In genomic region chr4:105599475-105599874, GRCh38 we compare ENCODE assay signal across 20 cellular contexts. TPM values are rescaled to one million over a fixed set of nuclear protein-coding genes. Genes with fewer than 3 reads are reported as not detected.
DNase-seq lines count a peak whose midpoint lies in the region; ATAC-seq and TF ChIP-seq lines count a peak whose summit lies in the region.
"Had no signal": no experiment of that assay in that cellular context is flagged by ENCODE, and none has a peak within 500 bp of the region (broad histone marks: within the 10 kb centered on the region; RNA-seq: fewer than 3 reads in every experiment).

No MANE protein-coding gene starts in this region.

- H3K9me3 Mint-ChIP-seq in chondrocyte (ENCODE audit: low read depth): no peaks in the 10 kb centered on the region
- H3K9me3 Mint-ChIP-seq: CD14-positive monocyte; CD4-positive, alpha-beta memory T cell; CD4-positive, CD25-positive, alpha-beta regulatory T cell; CD8-positive, alpha-beta memory T cell had no signal

- H3K9me2 ChIP-seq in PC-3 (replicated peaks; ENCODE audit: low read length): no peaks in the 10 kb centered on the region

- DNase-seq in left ventricle myocardium superior (no peak), Right ventricle myocardium inferior (ENCODE audit: missing footprints) (no peak), PC-3 (no peak), DMS79 (lab: John Stamatoyannopoulos, UW) (no peak), chondrocyte (ENCODE audit: low spot score) (no peak)
- DNase-seq: 8988T; BE2C; C1 segment of cervical spinal cord; CD4-positive, alpha-beta memory T cell; CD4-positive, CD25-positive, alpha-beta regulatory T cell; CD8-positive, alpha-beta memory T cell; COR-L47; DND-41; GDM1 had no signal

- no peaks in the 10 kb centered on the region for H3K9me3 ChIP-seq in PC-3 (ENCODE audit: low read length)
- H3K9me3 ChIP-seq: BE2C, BLaER1 had no signal

- H3K9ac ChIP-seq in PC-3 (ENCODE audit: low read length): peak overlapping the region; percentile 16; the same call in 1 of the 2 replicates
- H3K9ac ChIP-seq: BLaER1 had no signal

- no peaks in the 10 kb centered on the region for H3K36me3 Mint-ChIP-seq in chondrocyte (ENCODE audit: low read depth)
- H3K36me3 Mint-ChIP-seq: CD14-positive monocyte; CD4-positive, alpha-beta memory T cell; CD4-positive, CD25-positive, alpha-beta regulatory T cell; CD8-positive, alpha-beta memory T cell had no signal

- H3K27ac ChIP-seq in PC-3 (ENCODE audit: low read length): peak overlapping the region; percentile 85
- H3K27ac ChIP-seq: BLaER1 had no signal

- H3K27me3 ChIP-seq in PC-3 (ENCODE audit: low read length): no peaks in the 10 kb centered on the region
- H3K27me3 ChIP-seq: BE2C, BLaER1 had no signal

- no peaks in the 10 kb centered on the region for H3K36me3 ChIP-seq in PC-3 (ENCODE audit: low read depth, low read length)
- H3K36me3 ChIP-seq: BE2C, BLaER1 had no signal

- H3K4me2 ChIP-seq in PC-3 (ENCODE audit: low read length): peak overlapping the region; percentile 54; the same call in 1 of the 2 replicates
- H3K4me2 ChIP-seq: BLaER1 had no signal

- ATAC-seq in left ventricle myocardium superior: peak; percentile 65
- no peak for ATAC-seq in Right ventricle myocardium inferior
- ATAC-seq in PC-3: no peak
- ATAC-seq: GM12878 had no signal

- H3F3A ChIP-seq in PC-3 (ENCODE audit: low read length, unreplicated experiment): peaks cover 3% of the 10 kb centered on the region

- TF ChIP-seq CTCF in PC-3 (conservative IDR thresholded peaks at IDR 0.05; ENCODE audit: low read depth, low read length) (no peak), chondrocyte (IDR thresholded peaks at IDR 0.05) (no peak)

- no peak overlapping the region for H3K27ac Mint-ChIP-seq in chondrocyte (ENCODE audit: unreplicated experiment)
- H3K27ac Mint-ChIP-seq: CD14-positive monocyte; CD4-positive, alpha-beta memory T cell; CD4-positive, CD25-positive, alpha-beta regulatory T cell; CD8-positive, alpha-beta memory T cell had no signal

- no peaks in the 10 kb centered on the region for H3K79me2 ChIP-seq in PC-3 (ENCODE audit: low read length)

- peaks cover 10% of the 10 kb centered on the region for H3K27me3 Mint-ChIP-seq in chondrocyte (ENCODE audit: low read depth)

- no peak overlapping the region for H3K4me3 ChIP-seq in PC-3 (ENCODE audit: low read length)
- H3K4me3 ChIP-seq: BLaER1, GM12878 had no signal

- no peaks in the 10 kb centered on the region for H4K20me1 ChIP-seq in PC-3 (ENCODE audit: low read length)
- H4K20me1 ChIP-seq: BLaER1 had no signal

- intact Hi-C loops in left ventricle myocardium superior (cut with micrococcal nuclease): no loop called here
- intact Hi-C loops in Right ventricle myocardium inferior (cut with DNase I): no loop called here
- intact Hi-C loops in PC-3 (cut with micrococcal nuclease): no loop called here

- H3K4me1 ChIP-seq in PC-3 (ENCODE audit: insufficient read depth, low read length): peaks cover 43% of the 10 kb centered on the region
- H3K4me1 ChIP-seq: BE2C, BLaER1 had no signal

- no TSS peak for BruUV-seq in PC-3 (replicated peaks; lab: Mats Ljungman, UMichigan)

- no peaks in the 10 kb centered on the region for H3K4me1 Mint-ChIP-seq in chondrocyte (ENCODE audit: low read depth)
- H3K4me1 Mint-ChIP-seq: CD14-positive monocyte; CD4-positive, alpha-beta memory T cell; CD4-positive, CD25-positive, alpha-beta regulatory T cell; CD8-positive, alpha-beta memory T cell had no signal

- CTCF ChIA-PET in PC-3 (lab: Charles Lee): no interaction called here

- H3K4me3 Mint-ChIP-seq in chondrocyte (ENCODE audit: unreplicated experiment): no peak overlapping the region
- H3K4me3 Mint-ChIP-seq: CD14-positive monocyte; CD4-positive, alpha-beta memory T cell; CD4-positive, CD25-positive, alpha-beta regulatory T cell; CD8-positive, alpha-beta memory T cell had no signal

- POLR2A ChIA-PET in PC-3 (lab: Charles Lee; ENCODE audit: unreplicated experiment): no interaction called here

- H2AFZ ChIP-seq in PC-3 (ENCODE audit: low read length): no peak overlapping the region

RNA-seq across cellular contexts. Expression of gene ARHGEF38, which starts 47.1 kb away (rescaled TPM):
- total RNA-seq in left ventricle myocardium superior: not detected
- total RNA-seq in Right ventricle myocardium inferior: not detected
- total RNA-seq in PC-3 (2014; rRNA removed): 2.0 and 5.9 TPM in 2 replicates
- total RNA-seq in chondrocyte: not detected in 3 replicates
- total RNA-seq: A673; CD4-positive, alpha-beta memory T cell; CD4-positive, CD25-positive, alpha-beta regulatory T cell; CD8-positive, alpha-beta memory T cell; Daoy; G401 had no signal
